8 cellular contexts compared by ENCODE assay signal in the genomic region with DNA sequence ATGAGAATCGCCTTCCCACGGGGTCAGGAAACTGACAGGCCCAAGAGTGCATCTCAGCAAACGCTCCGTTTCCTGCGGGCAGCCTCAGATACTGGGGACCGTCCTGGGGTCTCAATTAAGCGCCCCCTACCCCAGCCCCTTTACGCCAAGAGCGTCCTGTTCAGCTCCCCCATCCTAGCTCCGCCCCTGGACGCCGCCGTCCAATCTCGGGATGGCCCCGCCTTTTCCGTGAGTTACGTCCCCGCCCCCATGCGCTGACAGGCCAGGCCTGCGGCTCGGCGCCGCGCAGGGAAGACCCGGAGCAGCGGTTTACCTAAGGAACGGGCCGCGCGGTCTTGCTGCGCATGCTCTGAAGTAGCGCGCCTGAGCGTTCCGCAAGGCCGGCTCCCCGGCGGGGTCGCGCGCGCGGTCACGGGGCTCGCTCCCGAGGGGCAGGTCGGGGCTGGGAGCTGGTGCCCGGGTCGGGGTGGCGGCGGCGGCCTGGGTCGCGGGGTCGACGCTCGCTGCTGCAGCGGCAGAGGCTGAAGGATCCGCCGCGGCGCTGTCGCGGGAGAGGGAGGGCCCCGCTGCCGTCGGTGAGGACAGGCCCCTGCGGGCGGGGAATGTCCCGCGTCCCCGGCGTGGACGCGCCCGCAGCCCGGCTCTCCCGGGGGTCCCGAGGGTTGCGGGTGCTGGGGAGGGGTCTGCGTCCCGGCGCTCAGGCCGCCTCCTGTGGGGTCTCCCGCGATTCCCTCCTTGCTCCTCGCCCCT. TPM values are rescaled to one million over a fixed set of nuclear protein-coding genes. Genes with fewer than 3 reads are reported as not detected.
DNase-seq lines count a peak whose midpoint lies in the region; ATAC-seq and TF ChIP-seq lines count a peak whose summit lies in the region.

A gene with protein sequence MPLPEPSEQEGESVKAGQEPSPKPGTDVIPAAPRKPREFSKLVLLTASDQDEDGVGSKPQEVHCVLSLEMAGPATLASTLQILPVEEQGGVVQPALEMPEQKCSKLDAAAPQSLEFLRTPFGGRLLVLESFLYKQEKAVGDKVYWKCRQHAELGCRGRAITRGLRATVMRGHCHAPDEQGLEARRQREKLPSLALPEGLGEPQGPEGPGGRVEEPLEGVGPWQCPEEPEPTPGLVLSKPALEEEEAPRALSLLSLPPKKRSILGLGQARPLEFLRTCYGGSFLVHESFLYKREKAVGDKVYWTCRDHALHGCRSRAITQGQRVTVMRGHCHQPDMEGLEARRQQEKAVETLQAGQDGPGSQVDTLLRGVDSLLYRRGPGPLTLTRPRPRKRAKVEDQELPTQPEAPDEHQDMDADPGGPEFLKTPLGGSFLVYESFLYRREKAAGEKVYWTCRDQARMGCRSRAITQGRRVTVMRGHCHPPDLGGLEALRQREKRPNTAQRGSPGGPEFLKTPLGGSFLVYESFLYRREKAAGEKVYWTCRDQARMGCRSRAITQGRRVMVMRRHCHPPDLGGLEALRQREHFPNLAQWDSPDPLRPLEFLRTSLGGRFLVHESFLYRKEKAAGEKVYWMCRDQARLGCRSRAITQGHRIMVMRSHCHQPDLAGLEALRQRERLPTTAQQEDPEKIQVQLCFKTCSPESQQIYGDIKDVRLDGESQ (plus strand): TSS at position 352 of the 750 bp plus-strand sequence. CDS start 17,755 bp downstream, outside the sequence.

- H4K91ac ChIP-seq in IMR-90 (ENCODE audit: insufficient read depth, low read depth, low read length): peak within 1 kb of the TSS; percentile 64

- intact Hi-C loops in IMR-90 (cut with micrococcal nuclease) (no loop called here), OCI-LY7 (cut with micrococcal nuclease; ENCODE audit: unreplicated experiment) (loop anchor here (2.0 to 5.0 kb wide), 2 partner anchors 43 to 71 kb away; a partner anchor contains a TSS)

- BruUV-seq in IMR-90 (replicated peaks; lab: Mats Ljungman, UMichigan): no TSS peak
- BruUV-seq in OCI-LY7 (replicated peaks; lab: Mats Ljungman, UMichigan): no TSS peak

- ATAC-seq in GM21529 (IDR thresholded peaks at IDR 0.05; ENCODE audit: unreplicated experiment): peak; percentile 92
- peak; percentile 96 for ATAC-seq in IMR-90 (ENCODE audit: low read depth)

- peak within 1 kb of the TSS; percentile 35 for H2BK5ac ChIP-seq in IMR-90 (ENCODE audit: low read depth, low read length, poor library complexity, severe bottlenecking)

- H4K20me1 ChIP-seq in IMR-90 (ENCODE audit: insufficient read depth, low read length) (peaks cover 10% of the 10 kb centered on the region; the same call in 1 of the 2 replicates), OCI-LY7 (ENCODE audit: insufficient read depth, low read length) (no peaks in the 10 kb centered on the region)

- peaks cover 16% of the 10 kb centered on the region for H3K27me3 Mint-ChIP-seq in endothelial cell (ENCODE audit: unreplicated experiment)

- H3K79me2 ChIP-seq in OCI-LY7 (ENCODE audit: insufficient read depth, low read depth, low read length): no peaks in the 10 kb centered on the region; the same call in 1 of the 2 replicates

- no peak for TF ChIP-seq POLR2A in IMR-90 (IDR thresholded peaks at IDR 0.05; ENCODE audit: low read depth, low read length)

- CTCF ChIA-PET in IMR-90 (lab: Yijun Ruan, JAX) (interaction anchor here (1.7 kb wide), 1 partner anchor 73 kb away, joined by 4 read pairs; no protein-coding TSS in a partner anchor), OCI-LY7 (lab: Charles Lee; ENCODE audit: unreplicated experiment) (interaction anchor here (0.8 kb wide), 1 partner anchor 29 kb away, joined by 3 read pairs; a partner anchor contains a TSS)

- 0% methylated on average over 40 of the region's 87 CpGs; no CpG with 5 or more reads in 1 of the 2 experiments for WGBS in IMR-90 (ENCODE audit: extremely low coverage in 2 of 2, insufficient read length in 1 of 2), 2 experiments

- peak within 1 kb of the TSS; percentile 76 to 99; a peak in 3 of 4 replicates for H4K8ac ChIP-seq in IMR-90 (ENCODE audit: low read depth in 2 of 2, low read length in 2 of 2)

- H3K4ac ChIP-seq in IMR-90 (ENCODE audit: low read depth, low read length): peak within 1 kb of the TSS; percentile 85

- peak within 1 kb of the TSS; percentile 97 for H3K14ac ChIP-seq in IMR-90 (replicated peaks; ENCODE audit: low read depth, low read length)

- H3K27ac ChIP-seq in IMR-90 (ENCODE audit: insufficient read depth, low read length) (peak within 1 kb of the TSS; percentile 62), OCI-LY7 (ENCODE audit: low read depth, low read length, poor library complexity, severe bottlenecking) (no peak within 1 kb of the TSS)

- peaks cover 3% of the 10 kb centered on the region; the same call in 1 of the 2 replicates for H3K9me1 ChIP-seq in IMR-90 (ENCODE audit: insufficient read depth, low read length)

- in situ Hi-C loops in IMR-90 (cut with MboI; ENCODE audit: low sequenced_read_pairs): loop anchor here (10.0 kb wide), 1 partner anchor 77 kb away; a partner anchor contains a TSS

- H3K79me1 ChIP-seq in IMR-90 (ENCODE audit: low read depth in 1 of 2, low read length in 2 of 2): peaks cover 5 to 38% of the 10 kb centered on the region in 2 experiments

- peak within 1 kb of the TSS; percentile 98 for H2AK9ac ChIP-seq in IMR-90 (replicated peaks; ENCODE audit: low read depth, low read length, poor library complexity)

- H3K9me3 Mint-ChIP-seq in endothelial cell (ENCODE audit: unreplicated experiment): no peaks in the 10 kb centered on the region

- H3K4me3 Mint-ChIP-seq in endothelial cell (ENCODE audit: unreplicated experiment): peak within 1 kb of the TSS; percentile 94

- H2AFZ ChIP-seq in IMR-90 (replicated peaks; ENCODE audit: low read length, poor library complexity) (peak within 1 kb of the TSS; percentile 100), OCI-LY7 (ENCODE audit: low read length) (peak within 1 kb of the TSS; percentile 93)

- H2BK15ac ChIP-seq in IMR-90 (ENCODE audit: low read depth, low read length): peak within 1 kb of the TSS; percentile 75; the same call in 1 of the 3 replicates

- TF ChIP-seq CTCF in IMR-90 (conservative IDR thresholded peaks at IDR 0.05; ENCODE audit: low read depth, low read length) (no peak), OCI-LY7 (conservative IDR thresholded peaks at IDR 0.05; ENCODE audit: low read length) (no peak; the same call in 1 of the 2 replicates), endothelial cell (IDR thresholded peaks at IDR 0.05; ENCODE audit: unreplicated experiment) (no peak)

- peak within 1 kb of the TSS; percentile 0; the same call in 1 of the 2 replicates for H3K18ac ChIP-seq in IMR-90 (ENCODE audit: low read depth, low read length)

- no peaks in the 10 kb centered on the region for H3K27me3 ChIP-seq in IMR-90 (ENCODE audit: control insufficient read depth, insufficient read depth, low read length)

- peak within 1 kb of the TSS; percentile 69 for H3K9ac ChIP-seq in IMR-90 (ENCODE audit: low read depth, low read length)

- DNase-seq in DMS 273 treated with DMSO at 0.1 percent for 48 hours (lab: John Stamatoyannopoulos, UW): peak; percentile 87
- peak; percentile 98 for DNase-seq in IMR-90
- peak; percentile 100 for DNase-seq in OCI-LY7 (ENCODE audit: low spot score)
- DNase-seq in activated T-cell treated with anti-CD3 and anti-CD28 coated beads for 1 hour (ENCODE audit: low read depth): peak; percentile 99
- DNase-seq in endothelial cell (ENCODE audit: low spot score): peak; percentile 98
- peak; percentile 99 for DNase-seq in midbrain (lab: John Stamatoyannopoulos, UW)
- DNase-seq in stimulated activated CD8-positive, alpha-beta memory T cell treated with anti-CD3 and anti-CD28 coated beads, Interleukin-15, amount 100 ng/mL, for 48 hours (ENCODE audit: low read depth in 2 of 2): peak; percentile 98

- POLR2A ChIA-PET in IMR-90 (lab: Charles Lee; ENCODE audit: unreplicated experiment): no interaction called here
- POLR2A ChIA-PET in OCI-LY7 (lab: Charles Lee): interaction anchor here (1.0 to 2.3 kb wide), 3 partner anchors 13 to 44 kb away, joined by 3 to 10 read pairs (median 5); a partner anchor contains a TSS

- peak within 1 kb of the TSS; percentile 37 for H2BK120ac ChIP-seq in IMR-90 (ENCODE audit: low read depth, low read length)

- H3K27ac Mint-ChIP-seq in endothelial cell (ENCODE audit: unreplicated experiment): peak within 1 kb of the TSS; percentile 87

- peak within 1 kb of the TSS; percentile 37; the same call in 1 of the 2 replicates for H2AK5ac ChIP-seq in IMR-90 (ENCODE audit: low read depth, low read length)

- peaks cover 10% of the 10 kb centered on the region for H3K36me3 Mint-ChIP-seq in endothelial cell (ENCODE audit: low read depth, unreplicated experiment)

- peaks cover 6% of the 10 kb centered on the region for H3K4me1 ChIP-seq in IMR-90 (ENCODE audit: control insufficient read depth, insufficient read depth, low read length)
- H3K4me1 ChIP-seq in OCI-LY7 (ENCODE audit: insufficient read depth, low read length, poor library complexity, severe bottlenecking): peaks cover 12% of the 10 kb centered on the region

- H3K4me3 ChIP-seq in IMR-90 (ENCODE audit: insufficient read depth, low read depth, low read length) (peak within 1 kb of the TSS; percentile 67), OCI-LY7 (ENCODE audit: low read depth, low read length, poor library complexity, severe bottlenecking) (peak within 1 kb of the TSS; percentile 77)

- H3K56ac ChIP-seq in IMR-90 (ENCODE audit: extremely low read depth, insufficient read depth, low read length): peak within 1 kb of the TSS; percentile 85

- dilution Hi-C loops in IMR-90 (cut with HindIII; ENCODE audit: low sequenced_read_pairs, unreplicated experiment): no loop called here

- peaks cover 10% of the 10 kb centered on the region for H3K36me3 ChIP-seq in IMR-90 (ENCODE audit: control insufficient read depth, insufficient read depth, low read length)
- peaks cover 16% of the 10 kb centered on the region for H3K36me3 ChIP-seq in OCI-LY7 (ENCODE audit: insufficient read depth, low read length)

- peak within 1 kb of the TSS; percentile 77 for H4K5ac ChIP-seq in IMR-90 (ENCODE audit: low read depth, low read length)

- TF ChIP-seq RAD21 in IMR-90 (IDR thresholded peaks at IDR 0.05; ENCODE audit: low read length): no peak

- H3K4me2 ChIP-seq in IMR-90 (ENCODE audit: low read depth, low read length): peak within 1 kb of the TSS; percentile 88
- H3K4me2 ChIP-seq in OCI-LY7 (ENCODE audit: low read length): peak within 1 kb of the TSS; percentile 84

- H3K9me2 ChIP-seq in OCI-LY7 (ENCODE audit: insufficient read depth, low read length): no peaks in the 10 kb centered on the region

- no peaks in the 10 kb centered on the region for H3K9me3 ChIP-seq in IMR-90 (ENCODE audit: control insufficient read depth, insufficient read depth, low read length)
- H3K9me3 ChIP-seq in OCI-LY7 (ENCODE audit: low read length): no peaks in the 10 kb centered on the region

- H2BK20ac ChIP-seq in IMR-90 (ENCODE audit: low read depth, low read length): peak within 1 kb of the TSS; percentile 69

- H3K23ac ChIP-seq in IMR-90 (ENCODE audit: low read depth, low read length): peak within 1 kb of the TSS; percentile 93

- peaks cover 8% of the 10 kb centered on the region for H3K4me1 Mint-ChIP-seq in endothelial cell (ENCODE audit: unreplicated experiment)

RNA-seq across cellular contexts. Expression of the gene that starts here (rescaled TPM):
- total RNA-seq in IMR-90 (2012; rRNA removed): 14.3 and 16.1 TPM in 2 replicates
- polyA plus RNA-seq in IMR-90 (2012; rRNA removed): 25.2 and 32.3 TPM in 2 replicates
- 38.1 and 39.5 TPM in 2 replicates for polyA plus RNA-seq in IMR-90 (2012; cell fraction: cytosol; rRNA removed)
- polyA plus RNA-seq in IMR-90 (2012; cell fraction: nucleus; rRNA removed; ENCODE audit: low replicate concordance): 68.9 and 113 TPM in 2 replicates
- total RNA-seq in OCI-LY7 (2014; rRNA removed; shearing (Covaris generic)): 25.3 and 26.1 TPM in 2 replicates
- total RNA-seq in OCI-LY7 (2022): 61.9 and 63.9 TPM in 2 replicates
- total RNA-seq in endothelial cell (ENCODE audit: unreplicated experiment): 50.8 TPM
